ENCODE assay signal across 29 cellular contexts in genomic region chr22:22598144-22598543, GRCh38. TPM values are rescaled to one million over a fixed set of nuclear protein-coding genes. Genes with fewer than 3 reads are reported as not detected.
DNase-seq lines count a peak whose midpoint lies in the region; ATAC-seq lines count a peak whose summit lies in the region.
"Had no signal": no experiment of that assay in that cellular context is flagged by ENCODE, and none has a peak within 500 bp of the region (broad histone marks: within the 10 kb centered on the region; RNA-seq: fewer than 3 reads in every experiment).

No MANE protein-coding gene starts in this region.

- H3K27ac ChIP-seq in BLaER1 treated with 17β-estradiol and CSF1 and Interleukin-3, amounts not matched to agents 10 nM and 100 nM: no peak overlapping the region
- H3K27ac ChIP-seq: HL-60, RWPE1 had no signal

- H3K4me1 ChIP-seq in BLaER1 treated with 17β-estradiol and CSF1 and Interleukin-3, amounts not matched to agents 10 nM and 100 nM: peaks cover 0 to 53% (median 34%) of the 10 kb centered on the region in 10 experiments; a peak in 18 of 20 replicates

- H3K27ac Mint-ChIP-seq in stimulated activated memory B cell treated with anti-CD40 and anti-IgM and Interleukin-4, amounts not matched to agents 10 μg/mL and 1 μg/mL and 100 μg/mL, for 72 hours: no peak overlapping the region
- no peak overlapping the region for H3K27ac Mint-ChIP-seq in activated CD8-positive, alpha-beta memory T cell treated with anti-CD3 and anti-CD28 coated beads, Interleukin-2, amount 10 ng/mL, durations not matched to agents 7 days and 5 days
- H3K27ac Mint-ChIP-seq: IgD-negative memory B cell had no signal

- peaks cover 4% of the 10 kb centered on the region for H3K9me3 Mint-ChIP-seq in stimulated activated memory B cell treated with anti-CD40 and anti-IgM and Interleukin-4, amounts not matched to agents 10 μg/mL and 1 μg/mL and 100 μg/mL, for 72 hours
- no peaks in the 10 kb centered on the region for H3K9me3 Mint-ChIP-seq in activated CD8-positive, alpha-beta memory T cell treated with anti-CD3 and anti-CD28 coated beads, Interleukin-2, amount 10 ng/mL, durations not matched to agents 7 days and 5 days (ENCODE audit: low read depth)

- peak; percentile 41 for ATAC-seq in stimulated activated memory B cell treated with anti-CD40 and anti-IgM and Interleukin-4, amounts not matched to agents 10 μg/mL and 1 μg/mL and 100 μg/mL, for 72 hours
- no peak for ATAC-seq in GM18909 (IDR thresholded peaks at IDR 0.05; ENCODE audit: poor library complexity, unreplicated experiment)
- ATAC-seq in activated CD8-positive, alpha-beta memory T cell treated with anti-CD3 and anti-CD28 coated beads, Interleukin-2, amount 10 ng/mL, durations not matched to agents 7 days and 5 days: no peak
- ATAC-seq: GM12878, Panc1 had no signal

- no peaks in the 10 kb centered on the region for H3K27me3 Mint-ChIP-seq in stimulated activated memory B cell treated with anti-CD40 and anti-IgM and Interleukin-4, amounts not matched to agents 10 μg/mL and 1 μg/mL and 100 μg/mL, for 72 hours
- peaks cover 10% of the 10 kb centered on the region for H3K27me3 Mint-ChIP-seq in activated CD8-positive, alpha-beta memory T cell treated with anti-CD3 and anti-CD28 coated beads, Interleukin-2, amount 10 ng/mL, durations not matched to agents 7 days and 5 days

- H3K4me1 Mint-ChIP-seq in stimulated activated memory B cell treated with anti-CD40 and anti-IgM and Interleukin-4, amounts not matched to agents 10 μg/mL and 1 μg/mL and 100 μg/mL, for 72 hours: peaks cover 32% of the 10 kb centered on the region
- H3K4me1 Mint-ChIP-seq in activated CD8-positive, alpha-beta memory T cell treated with anti-CD3 and anti-CD28 coated beads, Interleukin-2, amount 10 ng/mL, durations not matched to agents 7 days and 5 days: no peaks in the 10 kb centered on the region

- CTCF ChIA-PET in activated CD8-positive, alpha-beta memory T cell treated with anti-CD3 and anti-CD28 coated beads, Interleukin-2, amount 10 ng/mL, durations not matched to agents 7 days and 5 days (lab: Charles Lee): interaction anchor here (1.4 to 2.6 kb wide), 2 partner anchors 8 to 11 kb away, joined by 5 to 18 read pairs; no protein-coding TSS in a partner anchor

- no peaks in the 10 kb centered on the region for H3K27me3 ChIP-seq in BLaER1 treated with 17β-estradiol and CSF1 and Interleukin-3, amounts not matched to agents 10 nM and 100 nM

- H3K9ac ChIP-seq in BLaER1 treated with 17β-estradiol and CSF1 and Interleukin-3, amounts not matched to agents 10 nM and 100 nM: peak overlapping the region in 1 of 11 experiments; percentile 22; a peak in 1 of 22 replicates

- peak; percentile 61 for DNase-seq in NCI-H146 (lab: John Stamatoyannopoulos, UW)
- DNase-seq in ecto neural progenitor cell (ENCODE audit: low spot score): peak; percentile 16
- no peak for DNase-seq in activated CD8-positive, alpha-beta memory T cell treated with anti-CD3 and anti-CD28 coated beads, Interleukin-2, amount 10 ng/mL, durations not matched to agents 7 days and 5 days
- DNase-seq in activated gamma-delta T cell (lab: John Stamatoyannopoulos, UW): no peak
- DNase-seq: CD4-positive, alpha-beta memory T cell; COR-L47; DMS79; EL; GDM1; H7; NCI-H1092; NCI-H1436; NCI-H1930; NCI-H2107; NCI-H446; NCI-H524 treated with DMSO at 0.1 percent for 48 hours; NCI-H82; SHP77 had no signal

- no peak overlapping the region for H3K4me3 ChIP-seq in BLaER1 treated with 17β-estradiol and CSF1 and Interleukin-3, amounts not matched to agents 10 nM and 100 nM
- H3K4me3 ChIP-seq: GM12878 had no signal

- no peaks in the 10 kb centered on the region for H3K36me3 ChIP-seq in BLaER1 treated with 17β-estradiol and CSF1 and Interleukin-3, amounts not matched to agents 10 nM and 100 nM

- H3K4me3 Mint-ChIP-seq in stimulated activated memory B cell treated with anti-CD40 and anti-IgM and Interleukin-4, amounts not matched to agents 10 μg/mL and 1 μg/mL and 100 μg/mL, for 72 hours: no peak overlapping the region
- H3K4me3 Mint-ChIP-seq in activated CD8-positive, alpha-beta memory T cell treated with anti-CD3 and anti-CD28 coated beads, Interleukin-2, amount 10 ng/mL, durations not matched to agents 7 days and 5 days: no peak overlapping the region
- H3K4me3 Mint-ChIP-seq: CD4-positive, alpha-beta memory T cell had no signal

- H3K36me3 Mint-ChIP-seq in stimulated activated memory B cell treated with anti-CD40 and anti-IgM and Interleukin-4, amounts not matched to agents 10 μg/mL and 1 μg/mL and 100 μg/mL, for 72 hours: no peaks in the 10 kb centered on the region
- H3K36me3 Mint-ChIP-seq in activated CD8-positive, alpha-beta memory T cell treated with anti-CD3 and anti-CD28 coated beads, Interleukin-2, amount 10 ng/mL, durations not matched to agents 7 days and 5 days: no peaks in the 10 kb centered on the region
- H3K36me3 Mint-ChIP-seq: CD4-positive, alpha-beta memory T cell; IgD-negative memory B cell had no signal

- peak overlapping the region in 9 of 11 experiments; percentile 11 to 90 (median 81); a peak in 17 of 22 replicates for H3K4me2 ChIP-seq in BLaER1 treated with 17β-estradiol and CSF1 and Interleukin-3, amounts not matched to agents 10 nM and 100 nM

- peaks cover 0 to 8% (median 0%) of the 10 kb centered on the region in 11 experiments; a peak in 2 of 22 replicates for H3K9me3 ChIP-seq in BLaER1 treated with 17β-estradiol and CSF1 and Interleukin-3, amounts not matched to agents 10 nM and 100 nM (replicated peaks in 1 of 11)

- no peaks in the 10 kb centered on the region; a peak in 1 of 22 replicates for H4K20me1 ChIP-seq in BLaER1 treated with 17β-estradiol and CSF1 and Interleukin-3, amounts not matched to agents 10 nM and 100 nM

RNA-seq across cellular contexts. Expression of gene PRAME, which starts 39.1 kb away (rescaled TPM):
- not detected for total RNA-seq in activated CD8-positive, alpha-beta memory T cell treated with anti-CD3 and anti-CD28 coated beads, Interleukin-2, amount 10 ng/mL, durations not matched to agents 7 days and 5 days
- total RNA-seq: CD4-positive, alpha-beta memory T cell; H7 had no signal

RNA-seq across cellular contexts. Expression of gene GGTLC2, which starts 46.3 kb away (rescaled TPM):
- total RNA-seq in activated CD8-positive, alpha-beta memory T cell treated with anti-CD3 and anti-CD28 coated beads, Interleukin-2, amount 10 ng/mL, durations not matched to agents 7 days and 5 days: not detected
- total RNA-seq: A172; CD4-positive, alpha-beta memory T cell; GM12878; H7; OCI-LY7; SK-MEL-5 had no signal

Comparison
In these comparisons a context has a peak if more than half of its experiments do, and no peak if none do; other contexts are left out.
1. DNase-seq: peak in NCI-H146 (single experiment) and ecto neural progenitor cell (single experiment); none in activated CD8-positive, alpha-beta memory T cell treated with anti-CD3 and anti-CD28 coated beads, Interleukin-2, amount 10 ng/mL, durations not matched to agents 7 days and 5 days (single experiment) and activated gamma-delta T cell (single experiment).